In genomic region chr3:64152100-64152499, GRCh38 we compare ENCODE assay signal across 14 cellular contexts.
DNase-seq lines count a peak whose midpoint lies in the region; ATAC-seq and TF ChIP-seq lines count a peak whose summit lies in the region.
"Had no signal": no experiment of that assay in that cellular context is flagged by ENCODE, and none has a peak within 500 bp of the region (broad histone marks: within the 10 kb centered on the region; RNA-seq: fewer than 3 reads in every experiment).

No MANE protein-coding gene starts in this region.

- H3K27ac Mint-ChIP-seq in MCF 10A (ENCODE audit: low read depth, unreplicated experiment) (peak overlapping the region; percentile 43), CD14-positive monocyte (no peak overlapping the region)
- H3K27ac Mint-ChIP-seq: activated T-helper 2 cell treated with anti-CD3 and anti-CD28 coated beads, Interferon-gamma antibody, Interleukin-2, Interleukin-4, amounts not matched to agents 10 μg/mL and 5 μg/mL and 100 μg/mL, durations not matched to agents 14 hours and 24 hours and 36 hours had no signal

- peak overlapping the region; percentile 61 for H3K27ac ChIP-seq in subcutaneous abdominal adipose tissue (ENCODE audit: low read depth, low read length)

- peaks cover 0 to 3% (median 0%) of the 10 kb centered on the region in 5 donors for H3K9me3 ChIP-seq in subcutaneous abdominal adipose tissue (ENCODE audit: control insufficient read depth in 5 of 5, low read length in 5 of 5)

- intact Hi-C loops in MCF 10A (cut with micrococcal nuclease) (no loop called here), CD14-positive monocyte (cut with micrococcal nuclease) (no loop called here)

- peaks cover 21% of the 10 kb centered on the region for H3K4me1 Mint-ChIP-seq in MCF 10A (ENCODE audit: insufficient read depth, unreplicated experiment)
- H3K4me1 Mint-ChIP-seq in CD14-positive monocyte = no peaks in the 10 kb centered on the region

- no peak overlapping the region for H3K9ac ChIP-seq in subcutaneous abdominal adipose tissue (ENCODE audit: low read length in 5 of 5)

- POLR2A ChIA-PET in MCF 10A (lab: Yijun Ruan, JAX) = interaction anchor here (0.6 to 3.8 kb wide), 9 partner anchors 8 to 152 kb away, joined by 3 to 25 read pairs (median 4); no protein-coding TSS in a partner anchor

- no peaks in the 10 kb centered on the region for H3K27me3 ChIP-seq in subcutaneous abdominal adipose tissue (ENCODE audit: control insufficient read depth in 5 of 5, insufficient read depth in 4 of 5, low read length in 5 of 5)

- no peak overlapping the region for H3K4me3 ChIP-seq in subcutaneous abdominal adipose tissue (ENCODE audit: low read depth in 1 of 5, low read length in 5 of 5)

- H3K27me3 Mint-ChIP-seq in MCF 10A (ENCODE audit: insufficient read depth, unreplicated experiment) (no peaks in the 10 kb centered on the region), CD14-positive monocyte (ENCODE audit: low read depth in 3 of 3) (peaks cover 0 to 6% (median 1%) of the 10 kb centered on the region in 3 donors)

- no TSS peak for BruUV-seq in MCF 10A (replicated peaks; lab: Mats Ljungman, UMichigan)

- H3K36me3 Mint-ChIP-seq in MCF 10A (ENCODE audit: insufficient read depth, unreplicated experiment) = peaks cover 20% of the 10 kb centered on the region
- H3K36me3 Mint-ChIP-seq in CD14-positive monocyte = no peaks in the 10 kb centered on the region

- DNase-seq in LoVo (ENCODE audit: low spot score) (peak; percentile 19), MCF 10A (ENCODE audit: unreplicated experiment) (peak; percentile 97), iris pigment epithelial cell (ENCODE audit: low read depth) (peak; percentile 95), CD14-positive monocyte (ENCODE audit: low spot score) (no peak)
- DNase-seq: activated CD4-positive, CD25-positive, alpha-beta regulatory T cell treated with anti-CD3 and anti-CD28 coated beads, Interleukin-2, amount 50 U/mL, for 72 hours; DMS153; NCI-H345; stimulated activated CD4-positive, alpha-beta T cell treated with anti-CD3 and anti-CD28 coated beads, Interleukin-4, amount 100 ng/mL, for 4 hours had no signal

- CTCF ChIA-PET in MCF 10A (lab: Yijun Ruan, JAX) = interaction anchor here (0.9 to 1.0 kb wide), 3 partner anchors 11 to 193 kb away, joined by 3 to 5 read pairs (median 3); no protein-coding TSS in a partner anchor

- H3K4me1 ChIP-seq in subcutaneous abdominal adipose tissue (ENCODE audit: control insufficient read depth in 5 of 5, insufficient read depth in 5 of 5, low read length in 5 of 5) = peaks cover 0 to 36% (median 28%) of the 10 kb centered on the region in 5 donors

- TF ChIP-seq CTCF in MCF 10A (IDR thresholded peaks at IDR 0.05; ENCODE audit: unreplicated experiment) (no peak), CD14-positive monocyte (IDR thresholded peaks at IDR 0.05) (no peak)

- H3K36me3 ChIP-seq in subcutaneous abdominal adipose tissue (ENCODE audit: control insufficient read depth in 5 of 5, insufficient read depth in 5 of 5, low read length in 5 of 5) = peaks cover 32 to 74% (median 67%) of the 10 kb centered on the region in 5 donors

- no peaks in the 10 kb centered on the region for H3K9me3 Mint-ChIP-seq in MCF 10A (ENCODE audit: unreplicated experiment)
- peaks cover 1 to 13% (median 7%) of the 10 kb centered on the region in 7 donors for H3K9me3 Mint-ChIP-seq in CD14-positive monocyte
- H3K9me3 Mint-ChIP-seq: activated T-helper 2 cell treated with anti-CD3 and anti-CD28 coated beads, Interferon-gamma antibody, Interleukin-2, Interleukin-4, amounts not matched to agents 10 μg/mL and 5 μg/mL and 100 μg/mL, durations not matched to agents 14 hours and 24 hours and 36 hours; neural crest cell had no signal

- ATAC-seq in HG02571 (IDR thresholded peaks at IDR 0.05; ENCODE audit: unreplicated experiment) (no peak), HG02610 (IDR thresholded peaks at IDR 0.05; ENCODE audit: unreplicated experiment) (no peak), GM21515 (IDR thresholded peaks at IDR 0.05; ENCODE audit: unreplicated experiment) (no peak)

- no peak overlapping the region for H3K4me3 Mint-ChIP-seq in MCF 10A (ENCODE audit: unreplicated experiment)
- H3K4me3 Mint-ChIP-seq in CD14-positive monocyte = no peak overlapping the region
- H3K4me3 Mint-ChIP-seq: neural crest cell had no signal
